In genomic region chr5:129460121-129460950, GRCh38 we compare ENCODE assay signal across 10 cellular contexts. TPM values are rescaled to one million over a fixed set of nuclear protein-coding genes. Genes with fewer than 3 reads are reported as not detected.
DNase-seq lines count a peak whose midpoint lies in the region; ATAC-seq lines count a peak whose summit lies in the region.
"Had no signal": no experiment of that assay in that cellular context is flagged by ENCODE, and none has a peak within 500 bp of the region (broad histone marks: within the 10 kb centered on the region; RNA-seq: fewer than 3 reads in every experiment).

A gene with protein sequence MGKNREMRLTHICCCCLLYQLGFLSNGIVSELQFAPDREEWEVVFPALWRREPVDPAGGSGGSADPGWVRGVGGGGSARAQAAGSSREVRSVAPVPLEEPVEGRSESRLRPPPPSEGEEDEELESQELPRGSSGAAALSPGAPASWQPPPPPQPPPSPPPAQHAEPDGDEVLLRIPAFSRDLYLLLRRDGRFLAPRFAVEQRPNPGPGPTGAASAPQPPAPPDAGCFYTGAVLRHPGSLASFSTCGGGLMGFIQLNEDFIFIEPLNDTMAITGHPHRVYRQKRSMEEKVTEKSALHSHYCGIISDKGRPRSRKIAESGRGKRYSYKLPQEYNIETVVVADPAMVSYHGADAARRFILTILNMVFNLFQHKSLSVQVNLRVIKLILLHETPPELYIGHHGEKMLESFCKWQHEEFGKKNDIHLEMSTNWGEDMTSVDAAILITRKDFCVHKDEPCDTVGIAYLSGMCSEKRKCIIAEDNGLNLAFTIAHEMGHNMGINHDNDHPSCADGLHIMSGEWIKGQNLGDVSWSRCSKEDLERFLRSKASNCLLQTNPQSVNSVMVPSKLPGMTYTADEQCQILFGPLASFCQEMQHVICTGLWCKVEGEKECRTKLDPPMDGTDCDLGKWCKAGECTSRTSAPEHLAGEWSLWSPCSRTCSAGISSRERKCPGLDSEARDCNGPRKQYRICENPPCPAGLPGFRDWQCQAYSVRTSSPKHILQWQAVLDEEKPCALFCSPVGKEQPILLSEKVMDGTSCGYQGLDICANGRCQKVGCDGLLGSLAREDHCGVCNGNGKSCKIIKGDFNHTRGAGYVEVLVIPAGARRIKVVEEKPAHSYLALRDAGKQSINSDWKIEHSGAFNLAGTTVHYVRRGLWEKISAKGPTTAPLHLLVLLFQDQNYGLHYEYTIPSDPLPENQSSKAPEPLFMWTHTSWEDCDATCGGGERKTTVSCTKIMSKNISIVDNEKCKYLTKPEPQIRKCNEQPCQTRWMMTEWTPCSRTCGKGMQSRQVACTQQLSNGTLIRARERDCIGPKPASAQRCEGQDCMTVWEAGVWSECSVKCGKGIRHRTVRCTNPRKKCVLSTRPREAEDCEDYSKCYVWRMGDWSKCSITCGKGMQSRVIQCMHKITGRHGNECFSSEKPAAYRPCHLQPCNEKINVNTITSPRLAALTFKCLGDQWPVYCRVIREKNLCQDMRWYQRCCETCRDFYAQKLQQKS (plus strand): TSS chr5:129460298. CDS start chr5:129460392, 94 bp downstream.

- peak within 1 kb of the TSS in 4 of 10 donors; percentile 8 to 53 (median 22) for H3K4me3 Mint-ChIP-seq in naive thymus-derived CD8-positive, alpha-beta T cell

- peaks cover 8 to 18% (median 9%) of the 10 kb centered on the region in 3 donors for H3K4me1 ChIP-seq in skeletal muscle tissue (ENCODE audit: control insufficient read depth in 3 of 3, insufficient read depth in 3 of 3, low read length in 3 of 3)

- no peak for ATAC-seq in GM21737 (IDR thresholded peaks at IDR 0.05; ENCODE audit: unreplicated experiment)
- ATAC-seq in naive thymus-derived CD8-positive, alpha-beta T cell = no peak

- H3K36me3 Mint-ChIP-seq in naive thymus-derived CD8-positive, alpha-beta T cell = peaks cover 0 to 12% (median 0%) of the 10 kb centered on the region in 3 donors

- H3K4me3 ChIP-seq in iPS-11a (ENCODE audit: low read depth, low read length) (peak within 1 kb of the TSS; percentile 81), skeletal muscle tissue (ENCODE audit: low read length in 3 of 3) (peak within 1 kb of the TSS; percentile 76 to 80 (median 80))

- peaks cover 28 to 53% (median 40%) of the 10 kb centered on the region in 5 donors for H3K27me3 Mint-ChIP-seq in naive thymus-derived CD8-positive, alpha-beta T cell

- no peaks in the 10 kb centered on the region for H3K9me3 ChIP-seq in skeletal muscle tissue (ENCODE audit: control insufficient read depth in 3 of 3, low read length in 3 of 3)

- no peaks in the 10 kb centered on the region for H3K36me3 ChIP-seq in skeletal muscle tissue (ENCODE audit: control insufficient read depth in 3 of 3, insufficient read depth in 3 of 3, low read length in 3 of 3)

- peak within 1 kb of the TSS; percentile 48 to 68 (median 65) for H3K9ac ChIP-seq in skeletal muscle tissue (ENCODE audit: low read depth in 1 of 3, low read length in 3 of 3)

- peaks cover 0 to 9% (median 3%) of the 10 kb centered on the region in 9 donors for H3K9me3 Mint-ChIP-seq in naive thymus-derived CD8-positive, alpha-beta T cell

- peak; percentile 9 for DNase-seq in SIG-M5 treated with dmso at 0.1 percent for 504 hours (lab: John Stamatoyannopoulos, UW; ENCODE audit: unreplicated experiment)
- DNase-seq in SIG-M5 (lab: John Stamatoyannopoulos, UW) = no peak
- peak; percentile 20 for DNase-seq in LHCN-M2 (ENCODE audit: low read depth)
- peak; percentile 80 for DNase-seq in astrocyte of the hippocampus (ENCODE audit: low read depth, low spot score)
- no peak for DNase-seq in naive thymus-derived CD8-positive, alpha-beta T cell

- peak within 1 kb of the TSS; percentile 8 for H3K27ac ChIP-seq in skeletal muscle tissue (ENCODE audit: low read depth, low read length)
- H3K27ac ChIP-seq: C4-2B, VCaP had no signal

- peak within 1 kb of the TSS in 1 of 10 donors; percentile 73 for H3K27ac Mint-ChIP-seq in naive thymus-derived CD8-positive, alpha-beta T cell

- POLR2A ChIA-PET in naive thymus-derived CD8-positive, alpha-beta T cell (lab: Charles Lee) = no interaction called here

- peaks cover 4 to 7% (median 6%) of the 10 kb centered on the region in 3 donors for H3K27me3 ChIP-seq in skeletal muscle tissue (ENCODE audit: control insufficient read depth in 3 of 3, insufficient read depth in 3 of 3, low read length in 3 of 3)

- H3K4me1 Mint-ChIP-seq in naive thymus-derived CD8-positive, alpha-beta T cell = peaks cover 2 to 12% (median 7%) of the 10 kb centered on the region in 4 donors

RNA-seq across cellular contexts. Expression of the gene that starts here (rescaled TPM):
- total RNA-seq in LHCN-M2 (2014; rRNA removed) = not detected in 2 replicates
- polyA plus RNA-seq in LHCN-M2 (2012) = not detected
- 106 TPM for total RNA-seq in skeletal muscle tissue
- not detected for total RNA-seq in naive thymus-derived CD8-positive, alpha-beta T cell
- not detected for polyA plus RNA-seq in naive thymus-derived CD8-positive, alpha-beta T cell

Comparison
In these comparisons a context has a peak if more than half of its experiments do, and no peak if none do; other contexts are left out.
1. RNA of the gene that starts here (total RNA-seq): 106 TPM in skeletal muscle tissue (single experiment); not detected in LHCN-M2 and not detected in naive thymus-derived CD8-positive, alpha-beta T cell; every median in the first group is over 100 times any median in the second.
2. DNase-seq: peak in SIG-M5 treated with dmso at 0.1 percent for 504 hours (single experiment) and astrocyte of the hippocampus (single experiment); none in SIG-M5 (single experiment) and naive thymus-derived CD8-positive, alpha-beta T cell (0 of 10).
3. Peak in DNase-seq in LHCN-M2; RNA of the gene not detected or under 1 TPM.